Comparison of ENCODE assay signal across 26 cellular contexts in genomic region chr3:194906970-194907629, GRCh38.
DNase-seq lines count a peak whose midpoint lies in the region; FAIRE-seq and TF ChIP-seq lines count a peak whose summit lies in the region.
"Had no signal": no experiment of that assay in that cellular context is flagged by ENCODE, and none has a peak within 500 bp of the region (broad histone marks: within the 10 kb centered on the region; RNA-seq: fewer than 3 reads in every experiment).

No MANE protein-coding gene starts in this region.

- peaks cover 14% of the 10 kb centered on the region for H3K27me3 Mint-ChIP-seq in activated CD4-positive, alpha-beta T cell treated with anti-CD3 and anti-CD28 coated beads, Interleukin-2, amount 10 ng/mL, durations not matched to agents 24 days and 14 days
- peaks cover 23% of the 10 kb centered on the region for H3K27me3 Mint-ChIP-seq in astrocyte (ENCODE audit: low read depth, unreplicated experiment)

- peaks cover 11% of the 10 kb centered on the region for H3K9me3 Mint-ChIP-seq in activated CD4-positive, alpha-beta T cell treated with anti-CD3 and anti-CD28 coated beads, Interleukin-2, amount 10 ng/mL, durations not matched to agents 24 days and 14 days
- H3K9me3 Mint-ChIP-seq in astrocyte (ENCODE audit: unreplicated experiment) = peaks cover 8% of the 10 kb centered on the region

- H3K9me3 ChIP-seq in astrocyte (ENCODE audit: insufficient read depth, low read depth, low read length) (peaks cover 4% of the 10 kb centered on the region), osteoblast (ENCODE audit: low read depth, low read length) (no peaks in the 10 kb centered on the region), prostate gland (no peaks in the 10 kb centered on the region)
- H3K9me3 ChIP-seq: left lung, Peyer's patch, stomach, transverse colon had no signal

- H4K20me1 ChIP-seq in astrocyte (ENCODE audit: insufficient read depth, low read length) = no peaks in the 10 kb centered on the region
- no peaks in the 10 kb centered on the region for H4K20me1 ChIP-seq in osteoblast (ENCODE audit: insufficient read depth, low read length)

- H3K36me3 ChIP-seq in astrocyte (ENCODE audit: insufficient read depth, low read length) = no peaks in the 10 kb centered on the region
- no peaks in the 10 kb centered on the region for H3K36me3 ChIP-seq in osteoblast (ENCODE audit: insufficient read depth, low read length)
- no peaks in the 10 kb centered on the region for H3K36me3 ChIP-seq in prostate gland
- H3K36me3 ChIP-seq: heart right ventricle, left lung, neural progenitor cell, Peyer's patch, stomach, transverse colon had no signal

- no peak overlapping the region for H3K4me3 ChIP-seq in astrocyte (ENCODE audit: insufficient read depth, low read depth, low read length)
- no peak overlapping the region for H3K4me3 ChIP-seq in osteoblast (ENCODE audit: insufficient read depth, low read length)
- H3K4me3 ChIP-seq in prostate gland = no peak overlapping the region
- H3K4me3 ChIP-seq: heart right ventricle, left lung, neural progenitor cell, Peyer's patch, SK-N-MC, skin epidermis, stomach, transverse colon had no signal

- intact Hi-C loops in activated CD4-positive, alpha-beta T cell treated with anti-CD3 and anti-CD28 coated beads, Interleukin-2, amount 10 ng/mL, durations not matched to agents 24 days and 14 days (cut with micrococcal nuclease) = loop anchor here (10.0 kb wide), 1 partner anchor 222 kb away; the partner anchor contains the start of gene FAM43A
- intact Hi-C loops in prostate gland (cut with DNase I) = no loop called here
- intact Hi-C loops in posterior vena cava (cut with DNase I) = no loop called here

- H3K4me2 ChIP-seq in astrocyte (ENCODE audit: low read length) = no peak overlapping the region
- H3K4me2 ChIP-seq in osteoblast (ENCODE audit: insufficient read depth, low read length) = peak overlapping the region; percentile 23
- H3K4me2 ChIP-seq: neural progenitor cell had no signal

- H3K4me3 Mint-ChIP-seq in activated CD4-positive, alpha-beta T cell treated with anti-CD3 and anti-CD28 coated beads, Interleukin-2, amount 10 ng/mL, durations not matched to agents 24 days and 14 days = no peak overlapping the region
- H3K4me3 Mint-ChIP-seq in astrocyte (ENCODE audit: unreplicated experiment) = no peak overlapping the region
- H3K4me3 Mint-ChIP-seq: activated naive CD4-positive, alpha-beta T cell treated with anti-CD3 and anti-CD28 coated beads, Interleukin-2, amount 10 ng/mL, durations not matched to agents 7 days and 5 days; neural progenitor cell had no signal

- H3K27ac ChIP-seq in astrocyte (ENCODE audit: low read depth, low read length) (no peak overlapping the region), osteoblast (ENCODE audit: low read depth, low read length) (no peak overlapping the region), prostate gland (no peak overlapping the region)
- H3K27ac ChIP-seq: heart right ventricle, left lung, neural progenitor cell, Peyer's patch, SK-N-MC, transverse colon, VCaP had no signal

- H2AFZ ChIP-seq in astrocyte (ENCODE audit: low read depth, low read length) (no peak overlapping the region), osteoblast (ENCODE audit: low read length) (peak overlapping the region; percentile 47)
- H2AFZ ChIP-seq: neural progenitor cell had no signal

- H3K27me3 ChIP-seq in astrocyte (ENCODE audit: insufficient read depth, low read length) (peaks cover 25% of the 10 kb centered on the region), osteoblast (ENCODE audit: insufficient read depth, low read length) (peaks cover 6% of the 10 kb centered on the region), prostate gland (replicated peaks; ENCODE audit: insufficient read depth) (no peaks in the 10 kb centered on the region)
- H3K27me3 ChIP-seq: heart right ventricle, left lung, neural progenitor cell, Peyer's patch, transverse colon had no signal

- 85% methylated on average over 11 of the region's 11 CpGs for WGBS in prostate gland

- TF ChIP-seq POLR2A in prostate gland (IDR thresholded peaks at IDR 0.05) = no peak

- no peak for TF ChIP-seq CTCF in astrocyte (IDR thresholded peaks at IDR 0.05; ENCODE audit: insufficient read depth, low read depth, low read length)
- TF ChIP-seq CTCF in osteoblast (IDR thresholded peaks at IDR 0.05; ENCODE audit: extremely low read depth, low read depth, low read length) = no peak
- no peak for TF ChIP-seq CTCF in prostate gland (IDR thresholded peaks at IDR 0.05)

- peaks cover 7% of the 10 kb centered on the region for H3K4me1 Mint-ChIP-seq in activated CD4-positive, alpha-beta T cell treated with anti-CD3 and anti-CD28 coated beads, Interleukin-2, amount 10 ng/mL, durations not matched to agents 24 days and 14 days
- peaks cover 16% of the 10 kb centered on the region for H3K4me1 Mint-ChIP-seq in astrocyte (ENCODE audit: low read depth, unreplicated experiment)
- H3K4me1 Mint-ChIP-seq: neural progenitor cell had no signal

- H3K79me2 ChIP-seq in astrocyte (ENCODE audit: insufficient read depth, low read length) = no peaks in the 10 kb centered on the region
- H3K79me2 ChIP-seq in osteoblast (ENCODE audit: insufficient read depth, low read length) = no peaks in the 10 kb centered on the region

- no peaks in the 10 kb centered on the region for H3K36me3 Mint-ChIP-seq in activated CD4-positive, alpha-beta T cell treated with anti-CD3 and anti-CD28 coated beads, Interleukin-2, amount 10 ng/mL, durations not matched to agents 24 days and 14 days (ENCODE audit: low read depth)
- peaks cover 5% of the 10 kb centered on the region for H3K36me3 Mint-ChIP-seq in astrocyte (ENCODE audit: low read depth, unreplicated experiment)
- H3K36me3 Mint-ChIP-seq: activated naive CD4-positive, alpha-beta T cell treated with anti-CD3 and anti-CD28 coated beads, Interleukin-2, amount 10 ng/mL, durations not matched to agents 7 days and 5 days had no signal

- no peak overlapping the region for H3K27ac Mint-ChIP-seq in activated CD4-positive, alpha-beta T cell treated with anti-CD3 and anti-CD28 coated beads, Interleukin-2, amount 10 ng/mL, durations not matched to agents 24 days and 14 days
- H3K27ac Mint-ChIP-seq in astrocyte (ENCODE audit: unreplicated experiment) = peak overlapping the region; percentile 34
- H3K27ac Mint-ChIP-seq: activated naive CD4-positive, alpha-beta T cell treated with anti-CD3 and anti-CD28 coated beads, Interleukin-2, amount 10 ng/mL, durations not matched to agents 7 days and 5 days; neural progenitor cell had no signal

- FAIRE-seq in astrocyte (lab: Jason Lieb, UNC) = no peak
- FAIRE-seq: H1 had no signal

- H3K9ac ChIP-seq in astrocyte (ENCODE audit: low read length) = no peak overlapping the region
- H3K9ac ChIP-seq: neural progenitor cell had no signal

- H3K4me1 ChIP-seq in astrocyte (ENCODE audit: insufficient read depth, low read length) (no peaks in the 10 kb centered on the region), osteoblast (ENCODE audit: insufficient read depth, low read length) (no peaks in the 10 kb centered on the region), prostate gland (replicated peaks) (no peaks in the 10 kb centered on the region)
- H3K4me1 ChIP-seq: left lung, neural progenitor cell, stomach, transverse colon had no signal

- DNase-seq in activated CD4-positive, alpha-beta T cell treated with anti-CD3 and anti-CD28 coated beads, Interleukin-2, amount 10 ng/mL, durations not matched to agents 24 days and 14 days = peak; percentile 53
- DNase-seq in activated CD4-positive, alpha-beta T cell treated with anti-CD3 and anti-CD28 coated beads for 1 hour = no peak
- DNase-seq in M059J (ENCODE audit: low read depth) = peak; percentile 89
- DNase-seq in astrocyte (ENCODE audit: low read depth) = no peak
- no peak for DNase-seq in osteoblast (ENCODE audit: insufficient read length, low spot score, missing footprints)
- no peak for DNase-seq in H4 (ENCODE audit: low spot score)
- no peak for DNase-seq in prostate gland (ENCODE audit: low spot score)
- DNase-seq in posterior vena cava (ENCODE audit: low spot score) = no peak
- DNase-seq: activated naive CD4-positive, alpha-beta T cell treated with anti-CD3 and anti-CD28 coated beads, Interleukin-2, amount 10 ng/mL, durations not matched to agents 7 days and 5 days; activated T-cell treated with anti-CD3 and anti-CD28 coated beads, Interleukin-2, amount 50 U/mL, for 48 hours; anterior cingulate cortex; caudate nucleus; COR-L47; heart right ventricle; left lung; NCI-H2081; NK-92 treated with Interleukin-12 subunit alpha and Interleukin-12 subunit beta, amount 100 ng/mL, for 24 hours; Peyer's patch; stimulated activated CD4-positive, alpha-beta T cell treated with anti-CD3 and anti-CD28 coated beads, Interleukin-4, amount 100 ng/mL, for 1 hour; stomach; transverse colon had no signal

Comparison
In these comparisons a context has a peak if more than half of its experiments do, and no peak if none do; other contexts are left out.
1. DNase-seq: peak in activated CD4-positive, alpha-beta T cell treated with anti-CD3 and anti-CD28 coated beads, Interleukin-2, amount 10 ng/mL, durations not matched to agents 24 days and 14 days (single experiment) and M059J (single experiment); none in activated CD4-positive, alpha-beta T cell treated with anti-CD3 and anti-CD28 coated beads for 1 hour (single experiment), astrocyte (single experiment), osteoblast (single experiment), H4 (single experiment), prostate gland (single experiment) and posterior vena cava (single experiment).